In the genomic region with DNA sequence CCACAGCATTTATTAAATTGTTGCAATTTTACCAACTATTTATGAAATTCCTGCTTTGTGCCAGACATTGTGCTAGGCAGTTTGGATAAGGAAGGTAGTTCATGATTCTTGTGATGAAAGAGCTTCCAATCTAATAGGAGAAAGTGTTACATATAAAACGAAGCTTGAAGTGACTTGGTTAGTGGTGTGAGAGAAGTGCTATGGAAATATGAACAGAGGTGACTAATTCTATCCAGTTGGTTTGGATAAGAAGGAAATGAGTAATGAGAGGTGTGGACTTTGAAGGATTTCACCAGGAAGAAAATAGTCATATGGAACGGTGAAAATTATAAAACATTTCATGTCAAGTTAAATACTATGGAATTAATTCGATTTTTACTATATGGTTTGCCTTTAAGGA, we compare ENCODE assay signal across 16 cellular contexts. TPM values are rescaled to one million over a fixed set of nuclear protein-coding genes. Genes with fewer than 3 reads are reported as not detected.
DNase-seq lines count a peak whose midpoint lies in the region; ATAC-seq and TF ChIP-seq lines count a peak whose summit lies in the region.
"Had no signal": no experiment of that assay in that cellular context is flagged by ENCODE, and none has a peak within 500 bp of the region (broad histone marks: within the 10 kb centered on the region; RNA-seq: fewer than 3 reads in every experiment).

No MANE protein-coding gene starts in this region.

- intact Hi-C loops in activated CD4-positive, alpha-beta T cell treated with anti-CD3 and anti-CD28 coated beads, Interleukin-2, amount 10 ng/mL, durations not matched to agents 24 days and 14 days (cut with micrococcal nuclease): no loop called here
- intact Hi-C loops in CD4-positive, alpha-beta T cell (cut with DNase I, micrococcal nuclease): no loop called here

- CTCF ChIA-PET in CD4-positive, alpha-beta T cell (lab: Charles Lee): no interaction called here

- POLR2A ChIA-PET in CD4-positive, alpha-beta T cell (lab: Charles Lee): no interaction called here

- H3K36me3 ChIP-seq in fibroblast of lung (ENCODE audit: control insufficient read depth, insufficient read depth, low read length): no peaks in the 10 kb centered on the region
- H3K36me3 ChIP-seq: colonic mucosa, upper lobe of right lung had no signal

- peaks cover 9% of the 10 kb centered on the region for H3K4me1 Mint-ChIP-seq in activated CD4-positive, alpha-beta T cell treated with anti-CD3 and anti-CD28 coated beads, Interleukin-2, amount 10 ng/mL, durations not matched to agents 24 days and 14 days
- peaks cover 6% of the 10 kb centered on the region for H3K4me1 Mint-ChIP-seq in CD4-positive, alpha-beta T cell (ENCODE audit: low read depth)
- H3K4me1 Mint-ChIP-seq: neural crest cell had no signal

- H4K20me1 ChIP-seq in fibroblast of lung (ENCODE audit: control insufficient read depth, extremely low read depth, insufficient read depth, low read length): no peaks in the 10 kb centered on the region

- no peaks in the 10 kb centered on the region for H3K9me3 ChIP-seq in fibroblast of lung (ENCODE audit: control insufficient read depth, insufficient read depth, low read depth, low read length)
- H3K9me3 ChIP-seq in CD4-positive, alpha-beta T cell (ENCODE audit: control insufficient read depth, low read length): peaks cover 16% of the 10 kb centered on the region
- H3K9me3 ChIP-seq: colonic mucosa had no signal

- H2AFZ ChIP-seq in fibroblast of lung (ENCODE audit: low read length): no peak overlapping the region

- peak; percentile 21 for DNase-seq in activated CD4-positive, alpha-beta T cell treated with anti-CD3 and anti-CD28 coated beads, Interleukin-2, amount 10 ng/mL, durations not matched to agents 24 days and 14 days
- DNase-seq in activated CD4-positive, alpha-beta T cell treated with anti-CD3 and anti-CD28 coated beads for 1 hour: no peak
- DNase-seq in fibroblast of lung (ENCODE audit: low read depth in 2 of 2): peak; percentile 12 to 85
- no peak for DNase-seq in CD4-positive, alpha-beta T cell
- no peak for DNase-seq in NCI-H2107 treated with DMSO at 0.1 percent for 48 hours (lab: John Stamatoyannopoulos, UW; ENCODE audit: unreplicated experiment)
- DNase-seq: 8988T; activated CD8-positive, alpha-beta memory T cell treated with anti-CD3 and anti-CD28 coated beads, Interleukin-2, amount 10 ng/mL, durations not matched to agents 7 days and 5 days; colonic mucosa; left ventricle myocardium superior; upper lobe of right lung had no signal

- no peak for TF ChIP-seq CTCF in fibroblast of lung (conservative IDR thresholded peaks at IDR 0.05 in 1 of 2, IDR thresholded peaks at IDR 0.05 in 1 of 2; ENCODE audit: low read depth in 1 of 2, low read length in 2 of 2)
- no peak for TF ChIP-seq CTCF in CD4-positive, alpha-beta T cell (IDR thresholded peaks at IDR 0.05)

- no peak overlapping the region for H3K9ac ChIP-seq in fibroblast of lung (ENCODE audit: insufficient read depth, low read length)

- H3K79me2 ChIP-seq in fibroblast of lung (ENCODE audit: control insufficient read depth, insufficient read depth, low read length): no peaks in the 10 kb centered on the region

- H3K4me1 ChIP-seq in fibroblast of lung (ENCODE audit: control insufficient read depth, extremely low read depth, insufficient read depth, low read length): no peaks in the 10 kb centered on the region
- H3K4me1 ChIP-seq: colonic mucosa, upper lobe of right lung had no signal

- H3K27ac ChIP-seq in fibroblast of lung (ENCODE audit: insufficient read depth, low read length) (no peak overlapping the region), skin epidermis (peak overlapping the region in 12 of 21 experiments; percentile 8 to 74 (median 42))
- no peak overlapping the region for H3K27ac ChIP-seq in CD4-positive, alpha-beta T cell (ENCODE audit: low read depth, low read length)
- H3K27ac ChIP-seq: colonic mucosa, upper lobe of right lung had no signal

- peaks cover 18% of the 10 kb centered on the region for H3K9me3 Mint-ChIP-seq in activated CD4-positive, alpha-beta T cell treated with anti-CD3 and anti-CD28 coated beads, Interleukin-2, amount 10 ng/mL, durations not matched to agents 24 days and 14 days
- H3K9me3 Mint-ChIP-seq in CD4-positive, alpha-beta T cell: peaks cover 5% of the 10 kb centered on the region

- no peaks in the 10 kb centered on the region for H3K27me3 ChIP-seq in fibroblast of lung (ENCODE audit: control insufficient read depth, insufficient read depth, low read length)
- H3K27me3 ChIP-seq in CD4-positive, alpha-beta T cell (ENCODE audit: control insufficient read depth, insufficient read depth, low read length): no peaks in the 10 kb centered on the region
- H3K27me3 ChIP-seq: colonic mucosa, upper lobe of right lung had no signal

- H3K36me3 Mint-ChIP-seq in activated CD4-positive, alpha-beta T cell treated with anti-CD3 and anti-CD28 coated beads, Interleukin-2, amount 10 ng/mL, durations not matched to agents 24 days and 14 days (ENCODE audit: low read depth): no peaks in the 10 kb centered on the region
- H3K36me3 Mint-ChIP-seq in CD4-positive, alpha-beta T cell (ENCODE audit: low read depth): no peaks in the 10 kb centered on the region

- H3K4me3 Mint-ChIP-seq in activated CD4-positive, alpha-beta T cell treated with anti-CD3 and anti-CD28 coated beads, Interleukin-2, amount 10 ng/mL, durations not matched to agents 24 days and 14 days: no peak overlapping the region
- no peak overlapping the region for H3K4me3 Mint-ChIP-seq in CD4-positive, alpha-beta T cell
- H3K4me3 Mint-ChIP-seq: activated CD8-positive, alpha-beta memory T cell treated with anti-CD3 and anti-CD28 coated beads, Interleukin-2, amount 10 ng/mL, durations not matched to agents 7 days and 5 days; activated naive CD4-positive, alpha-beta T cell treated with anti-CD3 and anti-CD28 coated beads, Interleukin-2, amount 50 U/mL, for 24 hours; neural crest cell had no signal

- H3K4me2 ChIP-seq in fibroblast of lung (ENCODE audit: extremely low read depth, insufficient read depth, low read length): no peak overlapping the region

- ATAC-seq in SK-N-SH treated with all-trans-retinoic acid at 6 μM for 48 hours: peak; percentile 20; the same call in 2 of the 3 replicates
- ATAC-seq in GM19328 (IDR thresholded peaks at IDR 0.05; ENCODE audit: unreplicated experiment): no peak
- no peak for ATAC-seq in CD4-positive, alpha-beta T cell (ENCODE audit: poor library complexity)
- ATAC-seq: activated CD8-positive, alpha-beta memory T cell treated with anti-CD3 and anti-CD28 coated beads, Interleukin-2, amount 10 ng/mL, durations not matched to agents 7 days and 5 days; left ventricle myocardium superior; Right ventricle myocardium inferior; upper lobe of right lung had no signal

- no peaks in the 10 kb centered on the region for H3K27me3 Mint-ChIP-seq in activated CD4-positive, alpha-beta T cell treated with anti-CD3 and anti-CD28 coated beads, Interleukin-2, amount 10 ng/mL, durations not matched to agents 24 days and 14 days
- H3K27me3 Mint-ChIP-seq in CD4-positive, alpha-beta T cell: no peaks in the 10 kb centered on the region
- H3K27me3 Mint-ChIP-seq: activated CD8-positive, alpha-beta memory T cell treated with anti-CD3 and anti-CD28 coated beads, Interleukin-2, amount 10 ng/mL, durations not matched to agents 7 days and 5 days; activated naive CD4-positive, alpha-beta T cell treated with anti-CD3 and anti-CD28 coated beads, Interleukin-2, amount 50 U/mL, for 24 hours had no signal

- H3K4me3 ChIP-seq in fibroblast of lung (replicated peaks in 1 of 4; ENCODE audit: control extremely low read depth in 1 of 4, insufficient read depth in 1 of 4, low read depth in 3 of 4, low read length in 4 of 4) (no peak overlapping the region), skin epidermis (no peak overlapping the region)
- H3K4me3 ChIP-seq: colonic mucosa, upper lobe of right lung had no signal

- H3K27ac Mint-ChIP-seq in activated CD4-positive, alpha-beta T cell treated with anti-CD3 and anti-CD28 coated beads, Interleukin-2, amount 10 ng/mL, durations not matched to agents 24 days and 14 days: no peak overlapping the region
- H3K27ac Mint-ChIP-seq in CD4-positive, alpha-beta T cell: no peak overlapping the region
- H3K27ac Mint-ChIP-seq: activated CD8-positive, alpha-beta memory T cell treated with anti-CD3 and anti-CD28 coated beads, Interleukin-2, amount 10 ng/mL, durations not matched to agents 7 days and 5 days; activated naive CD4-positive, alpha-beta T cell treated with anti-CD3 and anti-CD28 coated beads, Interleukin-2, amount 50 U/mL, for 24 hours had no signal

TF ChIP-seq in SK-N-SH treated with all-trans-retinoic acid at 6 μM for 48 hours, 23 proteins besides CTCF, POLR2A, EP300 and RAD21:
- TF ChIP-seq ZNF70 (CRISPR knock-in tag; IDR thresholded peaks at IDR 0.05) (no peak), CSDC2 (CRISPR knock-in tag; IDR thresholded peaks at IDR 0.05) (no peak), PPARA (CRISPR knock-in tag; IDR thresholded peaks at IDR 0.05; ENCODE audit: borderline replicate concordance) (no peak), ZNF8 (CRISPR knock-in tag; IDR thresholded peaks at IDR 0.05) (no peak), TOX (CRISPR knock-in tag; IDR thresholded peaks at IDR 0.05; ENCODE audit: borderline replicate concordance) (no peak), BACH2 (CRISPR knock-in tag; IDR thresholded peaks at IDR 0.05; ENCODE audit: borderline replicate concordance) (no peak), ZFP3 (CRISPR knock-in tag; IDR thresholded peaks at IDR 0.05) (no peak)
- TF ChIP-seq, protein P1, sequence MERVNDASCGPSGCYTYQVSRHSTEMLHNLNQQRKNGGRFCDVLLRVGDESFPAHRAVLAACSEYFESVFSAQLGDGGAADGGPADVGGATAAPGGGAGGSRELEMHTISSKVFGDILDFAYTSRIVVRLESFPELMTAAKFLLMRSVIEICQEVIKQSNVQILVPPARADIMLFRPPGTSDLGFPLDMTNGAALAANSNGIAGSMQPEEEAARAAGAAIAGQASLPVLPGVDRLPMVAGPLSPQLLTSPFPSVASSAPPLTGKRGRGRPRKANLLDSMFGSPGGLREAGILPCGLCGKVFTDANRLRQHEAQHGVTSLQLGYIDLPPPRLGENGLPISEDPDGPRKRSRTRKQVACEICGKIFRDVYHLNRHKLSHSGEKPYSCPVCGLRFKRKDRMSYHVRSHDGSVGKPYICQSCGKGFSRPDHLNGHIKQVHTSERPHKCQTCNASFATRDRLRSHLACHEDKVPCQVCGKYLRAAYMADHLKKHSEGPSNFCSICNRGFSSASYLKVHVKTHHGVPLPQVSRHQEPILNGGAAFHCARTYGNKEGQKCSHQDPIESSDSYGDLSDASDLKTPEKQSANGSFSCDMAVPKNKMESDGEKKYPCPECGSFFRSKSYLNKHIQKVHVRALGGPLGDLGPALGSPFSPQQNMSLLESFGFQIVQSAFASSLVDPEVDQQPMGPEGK (CRISPR knock-in tag; IDR thresholded peaks at IDR 0.05; ENCODE audit: borderline replicate concordance): no peak

RNA-seq across cellular contexts. Expression of a gene that starts 48.6 kb away (rescaled TPM):
- total RNA-seq in activated CD4-positive, alpha-beta T cell treated with anti-CD3 and anti-CD28 coated beads, Interleukin-2, amount 10 ng/mL, durations not matched to agents 24 days and 14 days: 0.77 and 0.83 TPM in 2 replicates
- total RNA-seq in fibroblast of lung: 0.26 and 1.3 TPM in 2 replicates
- polyA plus RNA-seq in fibroblast of lung: 0.24 and 0.34 TPM in 2 replicates
- 0.23 and 0.38 TPM in 2 replicates for polyA plus RNA-seq in fibroblast of lung (2012)
- polyA minus RNA-seq in fibroblast of lung (ENCODE audit: low replicate concordance): not detected in 2 replicates
- under 1 TPM; 0.22 to 0.34 TPM for total RNA-seq in CD4-positive, alpha-beta T cell

Comparison
In these comparisons a context has a peak if more than half of its experiments do, and no peak if none do; other contexts are left out.
1. DNase-seq: peak in activated CD4-positive, alpha-beta T cell treated with anti-CD3 and anti-CD28 coated beads, Interleukin-2, amount 10 ng/mL, durations not matched to agents 24 days and 14 days (single experiment) and fibroblast of lung (2 of 2); none in activated CD4-positive, alpha-beta T cell treated with anti-CD3 and anti-CD28 coated beads for 1 hour (single experiment), CD4-positive, alpha-beta T cell (0 of 10) and NCI-H2107 treated with DMSO at 0.1 percent for 48 hours (single experiment).
2. H3K27ac ChIP-seq: peak in skin epidermis (12 of 21); none in fibroblast of lung (single experiment) and CD4-positive, alpha-beta T cell (single experiment).